ENCODE assay signal across 28 cellular contexts in genomic region chr3:126100216-126100615, GRCh38. TPM values are rescaled to one million over a fixed set of nuclear protein-coding genes. Genes with fewer than 3 reads are reported as not detected.
DNase-seq lines count a peak whose midpoint lies in the region; ATAC-seq, FAIRE-seq and TF ChIP-seq lines count a peak whose summit lies in the region.
"Had no signal": no experiment of that assay in that cellular context is flagged by ENCODE, and none has a peak within 500 bp of the region (broad histone marks: within the 10 kb centered on the region; RNA-seq: fewer than 3 reads in every experiment).

No MANE protein-coding gene starts in this region.

- RAD21 ChIA-PET in GM12878 (lab: Charles Lee; ENCODE audit: unreplicated experiment) = no interaction called here

- peaks cover 5% of the 10 kb centered on the region for H3K9me3 Mint-ChIP-seq in activated CD8-positive, alpha-beta memory T cell treated with anti-CD3 and anti-CD28 coated beads, Interleukin-2, amount 10 ng/mL, durations not matched to agents 7 days and 5 days (ENCODE audit: low read depth)
- peaks cover 7% of the 10 kb centered on the region for H3K9me3 Mint-ChIP-seq in neural crest cell
- peaks cover 8 to 10% of the 10 kb centered on the region in 2 donors for H3K9me3 Mint-ChIP-seq in stimulated activated naive B cell treated with anti-CD40 and anti-IgM and Interleukin-4, amounts not matched to agents 10 μg/mL and 1 μg/mL and 100 μg/mL, for 72 hours
- H3K9me3 Mint-ChIP-seq: type B pancreatic cell had no signal

- peaks cover 5% of the 10 kb centered on the region for H3K4me1 Mint-ChIP-seq in activated CD8-positive, alpha-beta memory T cell treated with anti-CD3 and anti-CD28 coated beads, Interleukin-2, amount 10 ng/mL, durations not matched to agents 7 days and 5 days
- no peaks in the 10 kb centered on the region for H3K4me1 Mint-ChIP-seq in neural crest cell
- no peaks in the 10 kb centered on the region for H3K4me1 Mint-ChIP-seq in stimulated activated naive B cell treated with anti-CD40 and anti-IgM and Interleukin-4, amounts not matched to agents 10 μg/mL and 1 μg/mL and 100 μg/mL, for 72 hours
- H3K4me1 Mint-ChIP-seq: activated CD4-positive, alpha-beta T cell treated with anti-CD3 and anti-CD28 coated beads, Interleukin-2, amount 10 ng/mL, durations not matched to agents 24 days and 14 days; activated naive CD8-positive, alpha-beta T cell treated with anti-CD3 and anti-CD28 coated beads, Interleukin-2, amount 10 ng/mL, durations not matched to agents 7 days and 5 days; CD4-positive, alpha-beta memory T cell; central memory CD8-positive, alpha-beta T cell; WTC11 had no signal

- H3K79me2 ChIP-seq in GM12878 (ENCODE audit: control insufficient read depth, insufficient read depth, low read length) = no peaks in the 10 kb centered on the region
- H3K79me2 ChIP-seq: parathyroid adenoma had no signal

- H3K9ac ChIP-seq in GM12878 (ENCODE audit: control insufficient read depth, insufficient read depth, low read length) = no peak overlapping the region
- H3K9ac ChIP-seq: GM23248, parathyroid adenoma had no signal

- no peak overlapping the region for H2AFZ ChIP-seq in GM12878 (ENCODE audit: control insufficient read depth, low read depth, low read length)
- H2AFZ ChIP-seq: GM23248, parathyroid adenoma had no signal

- no peak for ATAC-seq in activated CD8-positive, alpha-beta memory T cell treated with anti-CD3 and anti-CD28 coated beads, Interleukin-2, amount 10 ng/mL, durations not matched to agents 7 days and 5 days
- ATAC-seq in GM12878 (peak; percentile 35), HG02642 (IDR thresholded peaks at IDR 0.05; ENCODE audit: poor library complexity, unreplicated experiment) (no peak)
- ATAC-seq in stimulated activated naive B cell treated with anti-CD40 and anti-IgM and Interleukin-4, amounts not matched to agents 10 μg/mL and 1 μg/mL and 100 μg/mL, for 72 hours (replicated peaks) = no peak
- ATAC-seq: activated T-cell treated with anti-CD3 and anti-CD28 coated beads, Interleukin-2, amount 50 U/mL, for 4 hours; K562; left colon; WTC11 had no signal

- no peak overlapping the region for H3K27ac ChIP-seq in GM12878 (ENCODE audit: control insufficient read depth, insufficient read depth)
- peak overlapping the region; percentile 89 to 94 for H3K27ac ChIP-seq in tibial artery
- H3K27ac ChIP-seq: GM23248, parathyroid adenoma had no signal

- no peaks in the 10 kb centered on the region; the same call in 1 of the 2 replicates for H4K20me1 ChIP-seq in GM12878 (ENCODE audit: control insufficient read depth, insufficient read depth)

- no peaks in the 10 kb centered on the region for H3K36me3 Mint-ChIP-seq in activated CD8-positive, alpha-beta memory T cell treated with anti-CD3 and anti-CD28 coated beads, Interleukin-2, amount 10 ng/mL, durations not matched to agents 7 days and 5 days
- H3K36me3 Mint-ChIP-seq in neural crest cell (ENCODE audit: low read depth) = peaks cover 9% of the 10 kb centered on the region
- H3K36me3 Mint-ChIP-seq in stimulated activated naive B cell treated with anti-CD40 and anti-IgM and Interleukin-4, amounts not matched to agents 10 μg/mL and 1 μg/mL and 100 μg/mL, for 72 hours = no peaks in the 10 kb centered on the region
- H3K36me3 Mint-ChIP-seq: type B pancreatic cell had no signal

- POLR2A ChIA-PET in GM12878 (lab: Charles Lee) = no interaction called here

- WGBS in GM12878 (ENCODE audit: insufficient coverage, insufficient replicate concordance, low lambda C conversion rate, missing lambda C conversion rate) = 35% methylated on average over 6 of the region's 6 CpGs

- no peak for TF ChIP-seq POLR2A in GM12878 (IDR thresholded peaks at IDR 0.05; ENCODE audit: low read depth, low read length)

- DNase-seq in activated CD8-positive, alpha-beta memory T cell treated with anti-CD3 and anti-CD28 coated beads, Interleukin-2, amount 50 U/mL, for 48 hours = peak; percentile 8
- no peak for DNase-seq in activated CD8-positive, alpha-beta memory T cell treated with anti-CD3 and anti-CD28 coated beads, Interleukin-2, amount 10 ng/mL, durations not matched to agents 7 days and 5 days
- DNase-seq in GM12878 (ENCODE audit: low read depth, low spot score) = no peak
- no peak for DNase-seq in neural crest cell (ENCODE audit: low read depth, low spot score)
- no peak for DNase-seq in tibial artery
- DNase-seq in iPS-NIHi7 (ENCODE audit: extremely low spot score) = no peak
- no peak for DNase-seq in stimulated activated naive B cell treated with anti-CD40 and anti-IgM and Interleukin-4, amounts not matched to agents 10 μg/mL and 1 μg/mL and 100 μg/mL, for 72 hours
- DNase-seq: activated CD4-positive, alpha-beta T cell treated with anti-CD3 and anti-CD28 coated beads, Interleukin-2, amount 10 ng/mL, durations not matched to agents 24 days and 14 days; activated gamma-delta T cell; activated naive CD8-positive, alpha-beta T cell treated with anti-CD3 and anti-CD28 coated beads, Interleukin-2, amount 10 ng/mL, durations not matched to agents 7 days and 5 days; activated T-cell treated with anti-CD3 and anti-CD28 coated beads, Interleukin-2, amount 50 U/mL, for 4 hours; CD4-positive, alpha-beta memory T cell; left colon; NCI-H1092; NCI-H1694; NCI-H510A; right lobe of liver; stimulated activated CD4-positive, alpha-beta T cell treated with anti-CD3 and anti-CD28 coated beads, Interleukin-15, amount 100 ng/mL, for 24 hours; stimulated activated CD4-positive, alpha-beta T cell treated with anti-CD3 and anti-CD28 coated beads, Interleukin-4, amount 100 ng/mL, for 4 hours; T-helper 1 cell had no signal

- H3K4me3 Mint-ChIP-seq in activated CD8-positive, alpha-beta memory T cell treated with anti-CD3 and anti-CD28 coated beads, Interleukin-2, amount 10 ng/mL, durations not matched to agents 7 days and 5 days = no peak overlapping the region
- no peak overlapping the region for H3K4me3 Mint-ChIP-seq in neural crest cell
- H3K4me3 Mint-ChIP-seq in stimulated activated naive B cell treated with anti-CD40 and anti-IgM and Interleukin-4, amounts not matched to agents 10 μg/mL and 1 μg/mL and 100 μg/mL, for 72 hours = no peak overlapping the region
- H3K4me3 Mint-ChIP-seq: activated CD4-positive, alpha-beta T cell treated with anti-CD3 and anti-CD28 coated beads, Interleukin-2, amount 10 ng/mL, durations not matched to agents 24 days and 14 days; activated naive CD8-positive, alpha-beta T cell treated with anti-CD3 and anti-CD28 coated beads, Interleukin-2, amount 10 ng/mL, durations not matched to agents 7 days and 5 days; activated T-cell treated with anti-CD3 and anti-CD28 coated beads, Interleukin-2, amount 50 U/mL, for 4 hours; CD4-positive, alpha-beta memory T cell; central memory CD8-positive, alpha-beta T cell; type B pancreatic cell; WTC11 had no signal

- H3K36me3 ChIP-seq in GM12878 (ENCODE audit: control insufficient read depth in 2 of 2, insufficient read depth in 2 of 2, low read length in 1 of 2) (no peaks in the 10 kb centered on the region), tibial artery (peaks cover 0 to 10% (median 0%) of the 10 kb centered on the region in 3 donors)

- H3K9me3 ChIP-seq in GM12878 (replicated peaks; ENCODE audit: control insufficient read depth, insufficient read depth, low read length) = peaks cover 7% of the 10 kb centered on the region; the same call in 2 of the 3 replicates
- peaks cover 0 to 7% (median 0%) of the 10 kb centered on the region in 3 donors for H3K9me3 ChIP-seq in tibial artery
- H3K9me3 ChIP-seq: right lobe of liver had no signal

- in situ Hi-C loops in GM12878 (cut with MboI) = no loop called here

- FAIRE-seq in GM12878 (lab: Jason Lieb, UNC) = no peak
- FAIRE-seq: frontal cortex, K562 had no signal

- H3K27me3 Mint-ChIP-seq in activated CD8-positive, alpha-beta memory T cell treated with anti-CD3 and anti-CD28 coated beads, Interleukin-2, amount 10 ng/mL, durations not matched to agents 7 days and 5 days = no peaks in the 10 kb centered on the region
- no peaks in the 10 kb centered on the region for H3K27me3 Mint-ChIP-seq in neural crest cell (ENCODE audit: low read depth)
- peaks cover 4 to 7% of the 10 kb centered on the region in 2 donors for H3K27me3 Mint-ChIP-seq in stimulated activated naive B cell treated with anti-CD40 and anti-IgM and Interleukin-4, amounts not matched to agents 10 μg/mL and 1 μg/mL and 100 μg/mL, for 72 hours
- H3K27me3 Mint-ChIP-seq: activated CD4-positive, alpha-beta T cell treated with anti-CD3 and anti-CD28 coated beads, Interleukin-2, amount 10 ng/mL, durations not matched to agents 24 days and 14 days; activated naive CD8-positive, alpha-beta T cell treated with anti-CD3 and anti-CD28 coated beads, Interleukin-2, amount 10 ng/mL, durations not matched to agents 7 days and 5 days; CD4-positive, alpha-beta memory T cell; central memory CD8-positive, alpha-beta T cell; type B pancreatic cell had no signal

- SMC1A ChIA-PET in GM12878 (lab: Charles Lee; ENCODE audit: uncharacterized antibody, unreplicated experiment) = interaction anchor here (1.2 kb wide), 1 partner anchor 13 kb away, joined by 7 read pairs; no protein-coding TSS in a partner anchor

- intact Hi-C loops in GM12878 (cut with micrococcal nuclease; ENCODE audit: unreplicated experiment) (no loop called here), tibial artery (cut with DNase I; ENCODE audit: low total_unique reads) (no loop called here)

- CTCF ChIA-PET in activated CD8-positive, alpha-beta memory T cell treated with anti-CD3 and anti-CD28 coated beads, Interleukin-2, amount 10 ng/mL, durations not matched to agents 7 days and 5 days (lab: Charles Lee) = interaction anchor here (0.8 kb wide), 1 partner anchor 13 kb away, joined by 3 read pairs; no protein-coding TSS in a partner anchor
- CTCF ChIA-PET in GM12878 (lab: Yijun Ruan, JAX) = no interaction called here

- H3K27me3 ChIP-seq in GM12878 (replicated peaks in 1 of 2; ENCODE audit: control insufficient read depth in 2 of 2, insufficient read depth in 2 of 2, low read length in 1 of 2) (peaks cover 0 to 2% of the 10 kb centered on the region in 2 experiments; a peak in 1 of 4 replicates), tibial artery (no peaks in the 10 kb centered on the region)
- H3K27me3 ChIP-seq: right lobe of liver had no signal

- H3K4me1 ChIP-seq in GM12878 (ENCODE audit: control insufficient read depth, insufficient read depth, low read length) (peaks cover 10% of the 10 kb centered on the region; the same call in 1 of the 2 replicates), tibial artery (peaks cover 3 to 56% (median 46%) of the 10 kb centered on the region in 4 donors)
- H3K4me1 ChIP-seq: parathyroid adenoma, right lobe of liver had no signal

- TF ChIP-seq RAD21 in GM12878 (IDR thresholded peaks at IDR 0.05; ENCODE audit: insufficient read depth, low read depth, low read length) = no peak

- TF ChIP-seq EP300 in GM12878 (IDR thresholded peaks at IDR 0.05; ENCODE audit: borderline replicate concordance in 1 of 2, control insufficient read depth in 1 of 2, low read depth in 2 of 2, low read length in 2 of 2) = no peak

- H3K4me2 ChIP-seq in GM12878 (ENCODE audit: control insufficient read depth, insufficient read depth) = no peak overlapping the region

- H3K27ac Mint-ChIP-seq in activated CD8-positive, alpha-beta memory T cell treated with anti-CD3 and anti-CD28 coated beads, Interleukin-2, amount 10 ng/mL, durations not matched to agents 7 days and 5 days = no peak overlapping the region
- H3K27ac Mint-ChIP-seq in neural crest cell (ENCODE audit: unreplicated experiment) = peak overlapping the region; percentile 4
- H3K27ac Mint-ChIP-seq in stimulated activated naive B cell treated with anti-CD40 and anti-IgM and Interleukin-4, amounts not matched to agents 10 μg/mL and 1 μg/mL and 100 μg/mL, for 72 hours = no peak overlapping the region
- H3K27ac Mint-ChIP-seq: activated CD4-positive, alpha-beta T cell treated with anti-CD3 and anti-CD28 coated beads, Interleukin-2, amount 10 ng/mL, durations not matched to agents 24 days and 14 days; activated naive CD8-positive, alpha-beta T cell treated with anti-CD3 and anti-CD28 coated beads, Interleukin-2, amount 10 ng/mL, durations not matched to agents 7 days and 5 days; CD4-positive, alpha-beta memory T cell; type B pancreatic cell; WTC11 had no signal

- no TSS peak for BruUV-seq in GM12878 (replicated peaks; lab: Mats Ljungman, UMichigan)

- no peak for TF ChIP-seq CTCF in GM12878 (IDR thresholded peaks at IDR 0.05 in 2 of 3, conservative IDR thresholded peaks at IDR 0.05 in 1 of 3; ENCODE audit: control insufficient read depth in 2 of 3, extremely low read depth in 1 of 3, insufficient read depth in 1 of 3, low read depth in 3 of 3, low read length in 3 of 3)
- no peak for TF ChIP-seq CTCF in neural crest cell (conservative IDR thresholded peaks at IDR 0.05)
- no peak for TF ChIP-seq CTCF in tibial artery (IDR thresholded peaks at IDR 0.05)

- H3K4me3 ChIP-seq in GM12878 = no peak overlapping the region
- H3K4me3 ChIP-seq in tibial artery = peak overlapping the region in 1 of 2 donors; percentile 31
- H3K4me3 ChIP-seq: GM23248, K562, right lobe of liver had no signal

RNA-seq across cellular contexts. Expression of gene SLC41A3, which starts 16.3 kb away (rescaled TPM):
- total RNA-seq in activated CD8-positive, alpha-beta memory T cell treated with anti-CD3 and anti-CD28 coated beads, Interleukin-2, amount 10 ng/mL, durations not matched to agents 7 days and 5 days = 10 to 100 TPM; 22.5 to 23.8 TPM
- 24.3 and 38.0 TPM in 2 replicates for total RNA-seq in GM12878 (2013; cell fraction: nucleolus; rRNA removed)
- total RNA-seq in GM12878 (2014; rRNA removed) = 21.2 and 21.8 TPM in 2 replicates
- total RNA-seq in GM12878 (2014; rRNA removed; fragmentation: Illumina TruSeq; extraction: Trizol) = 10.9 and 12.5 TPM in 2 replicates
- 25.7 and 27.1 TPM in 2 replicates for total RNA-seq in GM12878 (2021)
- polyA plus RNA-seq in GM12878 (2011; ENCODE audit: low read depth) = 11.7 TPM
- 14.9 and 26.3 TPM in 2 replicates for polyA plus RNA-seq in GM12878 (2011; rRNA removed)
- 39.2 and 43.6 TPM in 2 replicates for polyA plus RNA-seq in GM12878 (2011; cell fraction: cytosol; rRNA removed)
- polyA plus RNA-seq in GM12878 (2011; cell fraction: nucleus; rRNA removed) = 117 and 124 TPM in 2 replicates
- polyA plus RNA-seq in GM12878 (2012) = 18.3 and 18.8 TPM in 2 replicates
- polyA plus RNA-seq in GM12878 (2014; fragmentation: Illumina TruSeq; extraction: Trizol) = 14.5 and 19.4 TPM in 2 replicates
- polyA plus RNA-seq in GM12878 (2014; fragmentation: Nextera tagmentation; extraction: Ambion mirVana) = 10 to 100 TPM in 1 of 2 experiments, 1 to 10 TPM in 1; 8.3 to 13.9 TPM
- 29.5 and 35.1 TPM in 2 replicates for polyA plus RNA-seq in GM12878 (2014; rRNA removed)
- polyA plus RNA-seq in GM12878 (2016; fragmentation: Nextera tagmentation; extraction: Ambion mirVana) = 10 to 100 TPM; 10.1 to 11.0 TPM
- 22.0 and 33.0 TPM in 2 replicates for polyA minus RNA-seq in GM12878 (2011; rRNA and poly(A)+ RNA removed)
- polyA minus RNA-seq in GM12878 (2011; cell fraction: cytosol; rRNA and poly(A)+ RNA removed) = 10.9 and 11.5 TPM in 2 replicates
- polyA minus RNA-seq in GM12878 (2011; cell fraction: nucleus; rRNA and poly(A)+ RNA removed) = 16.8 and 31.4 TPM in 2 replicates
- total RNA-seq in neural crest cell = 58.1 and 58.8 TPM in 2 replicates
